In genomic region chr3:12262173-12262572, GRCh38 we compare ENCODE assay signal across 1 cellular context. TPM values are rescaled to one million over a fixed set of nuclear protein-coding genes. Genes with fewer than 3 reads are reported as not detected.
"Had no signal": no experiment of that assay in that cellular context is flagged by ENCODE, and none has a peak within 500 bp of the region (broad histone marks: within the 10 kb centered on the region; RNA-seq: fewer than 3 reads in every experiment).

No MANE protein-coding gene starts in this region.

RNA-seq across cellular contexts. Expression of gene PPARG, which starts 26.7 kb away (rescaled TPM):
- total RNA-seq: G401 had no signal
